Comparison of ENCODE assay signal across 8 cellular contexts in the genomic region with DNA sequence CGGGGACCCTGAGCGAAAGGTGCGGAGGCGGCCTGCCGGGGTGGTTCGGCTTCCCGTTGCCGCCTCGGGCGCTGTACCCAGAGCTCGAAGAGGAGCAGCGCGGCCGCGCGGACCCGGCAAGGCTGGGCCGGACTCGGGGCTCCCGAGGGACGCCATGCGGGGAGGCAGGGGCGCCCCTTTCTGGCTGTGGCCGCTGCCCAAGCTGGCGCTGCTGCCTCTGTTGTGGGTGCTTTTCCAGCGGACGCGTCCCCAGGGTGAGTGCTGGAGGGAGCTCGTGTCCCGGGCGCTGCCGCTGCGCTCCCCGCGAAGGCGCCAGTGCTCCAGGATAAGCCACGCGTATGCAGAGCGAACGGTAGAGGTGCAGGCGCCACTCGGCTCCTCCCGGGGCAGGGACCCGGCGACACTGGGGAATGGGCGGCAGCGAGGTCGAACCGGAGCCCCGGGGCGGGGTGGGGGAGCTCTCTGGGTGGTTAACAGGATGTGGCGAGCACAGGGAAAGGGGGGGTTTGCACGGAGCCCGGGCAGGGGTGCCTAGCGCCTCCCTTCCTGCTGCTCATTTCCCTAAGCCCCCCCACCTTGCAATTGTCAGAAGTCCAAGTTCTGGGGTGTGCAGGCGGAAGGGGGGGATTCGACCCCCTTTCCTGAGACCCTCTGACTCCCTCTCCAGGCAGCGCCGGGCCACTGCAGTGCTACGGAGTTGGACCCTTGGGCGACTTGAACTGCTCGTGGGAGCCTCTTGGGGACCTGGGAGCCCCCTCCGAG.
DNase-seq lines count a peak whose midpoint lies in the region; ATAC-seq lines count a peak whose summit lies in the region.

Gene IL27RA (plus strand): TSS at position 44 of the 762 bp plus-strand sequence. CDS start 111 bp downstream, at position 155.

- ATAC-seq in HG02642 (IDR thresholded peaks at IDR 0.05; ENCODE audit: poor library complexity, unreplicated experiment) (peak; percentile 65), memory B cell (ENCODE audit: low read depth) (peak; percentile 74), GM18870 (IDR thresholded peaks at IDR 0.05; ENCODE audit: unreplicated experiment) (no peak)

- H3K4me1 Mint-ChIP-seq in memory B cell = peaks cover 29% of the 10 kb centered on the region

- peak within 1 kb of the TSS; percentile 89 for H3K27ac Mint-ChIP-seq in memory B cell

- H3K4me3 Mint-ChIP-seq in memory B cell = peak within 1 kb of the TSS; percentile 94

- DNase-seq in GDM1 (lab: John Stamatoyannopoulos, UW) (peak; percentile 81), NCI-H2227 treated with DMSO at 0.1 percent for 48 hours (lab: John Stamatoyannopoulos, UW) (peak; percentile 5), ecto neural progenitor cell (ENCODE audit: low spot score) (peak; percentile 77), memory B cell (ENCODE audit: low spot score in 2 of 2) (peak; percentile 69 to 76)
- DNase-seq in activated CD4-positive, alpha-beta T cell treated with anti-CD3 and anti-CD28 coated beads, Interleukin-2, amount 50 U/mL, for 4 hours = peak; percentile 60 to 66
- DNase-seq in stimulated activated CD8-positive, alpha-beta memory T cell treated with anti-CD3 and anti-CD28 coated beads, Interleukin-15, amount 100 ng/mL, for 24 hours (ENCODE audit: low read depth) = peak; percentile 53

- peaks cover 7% of the 10 kb centered on the region for H3K36me3 Mint-ChIP-seq in memory B cell

- H3K27me3 Mint-ChIP-seq in memory B cell = no peaks in the 10 kb centered on the region

- no peaks in the 10 kb centered on the region for H3K9me3 Mint-ChIP-seq in memory B cell

Comparison
In these comparisons a context has a peak if more than half of its experiments do, and no peak if none do; other contexts are left out.
1. DNase-seq: peak in every context shown above with its lines; median percentile 81 in GDM1; 77 in ecto neural progenitor cell; 72 in memory B cell; 63 in activated CD4-positive, alpha-beta T cell treated with anti-CD3 and anti-CD28 coated beads, Interleukin-2, amount 50 U/mL, for 4 hours; 53 in stimulated activated CD8-positive, alpha-beta memory T cell treated with anti-CD3 and anti-CD28 coated beads, Interleukin-15, amount 100 ng/mL, for 24 hours; 5 in NCI-H2227 treated with DMSO at 0.1 percent for 48 hours.